Comparison of ENCODE assay signal across 18 cellular contexts in genomic region chr7:101860316-101861222, GRCh38. TPM values are rescaled to one million over a fixed set of nuclear protein-coding genes. Genes with fewer than 3 reads are reported as not detected.
A peak's percentile ranks its signal among the peaks of the same experiment; 100 is the strongest.
DNase-seq lines count a peak whose midpoint lies in the region; ATAC-seq and TF ChIP-seq lines count a peak whose summit lies in the region.
"Had no signal": no experiment of that assay in that cellular context is flagged by ENCODE, and none has a peak within 500 bp of the region (broad histone marks: within the 10 kb centered on the region; RNA-seq: fewer than 3 reads in every experiment).

No MANE protein-coding gene starts in this region.

- TF ChIP-seq CTCF in tibial nerve (IDR thresholded peaks at IDR 0.05) = no peak
- TF ChIP-seq CTCF in CD8-positive, alpha-beta T cell (IDR thresholded peaks at IDR 0.05) = no peak
- no peak for TF ChIP-seq CTCF in PC-9 (conservative IDR thresholded peaks at IDR 0.05)

- H3F3A ChIP-seq in PC-9 (ENCODE audit: insufficient read depth, low read depth) = peaks cover 16% of the 10 kb centered on the region

- H3K4me3 Mint-ChIP-seq in activated T-helper 17 cell treated with anti-CD3 and anti-CD28 coated beads, Interleukin-2, amount 50 U/mL, for 72 hours = no peak overlapping the region
- H3K4me3 Mint-ChIP-seq in memory B cell = peak overlapping the region; percentile 21
- no peak overlapping the region for H3K4me3 Mint-ChIP-seq in CD8-positive, alpha-beta T cell
- H3K4me3 Mint-ChIP-seq: stimulated activated naive CD8-positive, alpha-beta T cell treated with anti-CD3 and anti-CD28 coated beads, Interleukin-15, Interleukin-2, amounts not matched to agents 100 ng/mL and 50 ng/mL, for 24 hours had no signal

- ATAC-seq in activated T-helper 17 cell treated with anti-CD3 and anti-CD28 coated beads, Interleukin-2, amount 50 U/mL, for 72 hours (replicated peaks) = no peak
- no peak for ATAC-seq in memory B cell (ENCODE audit: low read depth)
- no peak for ATAC-seq in CD8-positive, alpha-beta T cell
- ATAC-seq: HepG2, right lobe of liver had no signal

- H3K27me3 Mint-ChIP-seq in activated T-helper 17 cell treated with anti-CD3 and anti-CD28 coated beads, Interleukin-2, amount 50 U/mL, for 72 hours = no peaks in the 10 kb centered on the region
- no peaks in the 10 kb centered on the region for H3K27me3 Mint-ChIP-seq in memory B cell
- H3K27me3 Mint-ChIP-seq in CD8-positive, alpha-beta T cell (ENCODE audit: low read depth) = no peaks in the 10 kb centered on the region
- H3K27me3 Mint-ChIP-seq: stimulated activated naive CD8-positive, alpha-beta T cell treated with anti-CD3 and anti-CD28 coated beads, Interleukin-15, Interleukin-2, amounts not matched to agents 100 ng/mL and 50 ng/mL, for 24 hours had no signal

- peak; percentile 31 for DNase-seq in activated effector memory CD4-positive, alpha-beta T cell treated with anti-CD3 and anti-CD28 coated beads, Interleukin-2, amount 50 U/mL, for 16 hours
- DNase-seq in activated effector memory CD4-positive, alpha-beta T cell treated with Interleukin-2 at 50 U/mL for 16 hours = no peak
- DNase-seq in memory B cell (ENCODE audit: low spot score in 2 of 2) (no peak), tibial nerve (ENCODE audit: low spot score in 2 of 2) (no peak), NCI-H345 (lab: John Stamatoyannopoulos, UW) (no peak), PC-9 (no peak)
- DNase-seq in CD8-positive, alpha-beta T cell = no peak
- DNase-seq: activated CD4-positive, alpha-beta T cell treated with anti-CD3 and anti-CD28 coated beads, Interleukin-2, amount 50 U/mL, for 1 hour; activated T-cell treated with anti-CD3 and anti-CD28 coated beads, Interleukin-2, amount 50 U/mL, for 48 hours; Calu3; NCI-H1092 treated with DMSO at 0.1 percent for 48 hours; NCI-H510A; right lobe of liver had no signal

- H3K4me3 ChIP-seq in tibial nerve = no peak overlapping the region
- no peak overlapping the region for H3K4me3 ChIP-seq in CD8-positive, alpha-beta T cell (ENCODE audit: low read depth, low read length)
- no peak overlapping the region for H3K4me3 ChIP-seq in PC-9
- H3K4me3 ChIP-seq: right lobe of liver had no signal

- no peaks in the 10 kb centered on the region for H3K9me3 Mint-ChIP-seq in activated T-helper 17 cell treated with anti-CD3 and anti-CD28 coated beads, Interleukin-2, amount 50 U/mL, for 72 hours
- no peaks in the 10 kb centered on the region for H3K9me3 Mint-ChIP-seq in memory B cell
- no peaks in the 10 kb centered on the region for H3K9me3 Mint-ChIP-seq in CD8-positive, alpha-beta T cell
- H3K9me3 Mint-ChIP-seq: stimulated activated naive CD8-positive, alpha-beta T cell treated with anti-CD3 and anti-CD28 coated beads, Interleukin-15, Interleukin-2, amounts not matched to agents 100 ng/mL and 50 ng/mL, for 24 hours had no signal

- H3K27ac ChIP-seq in tibial nerve (peak overlapping the region in 3 of 4 donors; percentile 55 to 90 (median 83)), PC-9 (no peak overlapping the region)
- no peak overlapping the region for H3K27ac ChIP-seq in CD8-positive, alpha-beta T cell (ENCODE audit: low read depth, low read length)
- H3K27ac ChIP-seq: 22Rv1, RWPE1 had no signal

- H3K79me2 ChIP-seq in PC-9 (ENCODE audit: low read depth) = peaks cover 41% of the 10 kb centered on the region

- no peak overlapping the region for H3K4me2 ChIP-seq in PC-9

- no peaks in the 10 kb centered on the region for H3K9me2 ChIP-seq in PC-9 (ENCODE audit: insufficient read depth)

- no peaks in the 10 kb centered on the region; the same call in 1 of the 2 replicates for H4K20me1 ChIP-seq in PC-9 (ENCODE audit: insufficient read depth)

- H3K27me3 ChIP-seq in tibial nerve (no peaks in the 10 kb centered on the region), PC-9 (ENCODE audit: insufficient read depth, low read depth) (no peaks in the 10 kb centered on the region)
- no peaks in the 10 kb centered on the region for H3K27me3 ChIP-seq in CD8-positive, alpha-beta T cell (ENCODE audit: insufficient read depth, low read length)
- H3K27me3 ChIP-seq: right lobe of liver had no signal

- peak overlapping the region; percentile 51 for H3K27ac Mint-ChIP-seq in activated T-helper 17 cell treated with anti-CD3 and anti-CD28 coated beads, Interleukin-2, amount 50 U/mL, for 72 hours
- peak overlapping the region; percentile 80 for H3K27ac Mint-ChIP-seq in memory B cell
- no peak overlapping the region for H3K27ac Mint-ChIP-seq in CD8-positive, alpha-beta T cell
- H3K27ac Mint-ChIP-seq: stimulated activated naive CD8-positive, alpha-beta T cell treated with anti-CD3 and anti-CD28 coated beads, Interleukin-15, Interleukin-2, amounts not matched to agents 100 ng/mL and 50 ng/mL, for 24 hours had no signal

- 85 to 86% methylated on average over 11 of the region's 11 CpGs for WGBS in tibial nerve, 2 donors

- peaks cover 5% of the 10 kb centered on the region for H3K4me1 Mint-ChIP-seq in activated T-helper 17 cell treated with anti-CD3 and anti-CD28 coated beads, Interleukin-2, amount 50 U/mL, for 72 hours
- peaks cover 40% of the 10 kb centered on the region for H3K4me1 Mint-ChIP-seq in memory B cell
- peaks cover 44% of the 10 kb centered on the region for H3K4me1 Mint-ChIP-seq in CD8-positive, alpha-beta T cell (ENCODE audit: low read depth)

- H3K4me1 ChIP-seq in tibial nerve (peaks cover 0 to 59% (median 28%) of the 10 kb centered on the region in 4 donors), PC-9 (replicated peaks; ENCODE audit: insufficient read depth) (peaks cover 16% of the 10 kb centered on the region)
- peaks cover 16% of the 10 kb centered on the region for H3K4me1 ChIP-seq in CD8-positive, alpha-beta T cell (ENCODE audit: insufficient read depth, low read length)

- CTCF ChIA-PET in CD8-positive, alpha-beta T cell (lab: Charles Lee) = no interaction called here
- CTCF ChIA-PET in PC-9 (lab: Charles Lee) = no interaction called here

- POLR2A ChIA-PET in CD8-positive, alpha-beta T cell (lab: Charles Lee) = no interaction called here
- POLR2A ChIA-PET in PC-9 (lab: Charles Lee; ENCODE audit: unreplicated experiment) = no interaction called here

- no peak overlapping the region for H2AFZ ChIP-seq in PC-9

- H3K9me3 ChIP-seq in tibial nerve (no peaks in the 10 kb centered on the region), PC-9 (ENCODE audit: insufficient read depth, low read depth) (no peaks in the 10 kb centered on the region)
- H3K9me3 ChIP-seq in CD8-positive, alpha-beta T cell (ENCODE audit: low read length) = no peaks in the 10 kb centered on the region
- H3K9me3 ChIP-seq: right lobe of liver had no signal

- intact Hi-C loops in CD8-positive, alpha-beta T cell (cut with DNase I, micrococcal nuclease) = no loop called here
- intact Hi-C loops in PC-9 (cut with micrococcal nuclease; ENCODE audit: unreplicated experiment) = no loop called here

- BruUV-seq in PC-9 (replicated peaks; lab: Mats Ljungman, UMichigan) = no TSS peak

- H3K36me3 ChIP-seq in tibial nerve (no peaks in the 10 kb centered on the region), PC-9 (ENCODE audit: low read depth) (no peaks in the 10 kb centered on the region)
- H3K36me3 ChIP-seq in CD8-positive, alpha-beta T cell (ENCODE audit: insufficient read depth, low read length) = no peaks in the 10 kb centered on the region
- H3K36me3 ChIP-seq: right lobe of liver had no signal

- no peak for TF ChIP-seq EP300 in tibial nerve (IDR thresholded peaks at IDR 0.05)

- TF ChIP-seq POLR2A in tibial nerve (IDR thresholded peaks at IDR 0.05) = no peak

- H3K36me3 Mint-ChIP-seq in activated T-helper 17 cell treated with anti-CD3 and anti-CD28 coated beads, Interleukin-2, amount 50 U/mL, for 72 hours (ENCODE audit: low read depth) = no peaks in the 10 kb centered on the region
- H3K36me3 Mint-ChIP-seq in memory B cell = peaks cover under 1% of the 10 kb centered on the region
- H3K36me3 Mint-ChIP-seq in CD8-positive, alpha-beta T cell = peaks cover 12% of the 10 kb centered on the region

RNA-seq across cellular contexts. Expression of gene CUX1, which starts 43.1 kb away (rescaled TPM):
- 10 to 100 TPM; 12.0 to 13.8 TPM for total RNA-seq in activated T-helper 17 cell treated with anti-CD3 and anti-CD28 coated beads, Interleukin-2, amount 50 U/mL, for 72 hours
- 100 to 1,000 TPM in 1 of 4 donors, 10 to 100 TPM in 3; 74.5 to 104 (median 84.3) TPM for total RNA-seq in tibial nerve
- 10 to 100 TPM; 40.3 to 41.0 TPM for total RNA-seq in CD8-positive, alpha-beta T cell
- total RNA-seq in PC-9 (2021) = 79.8 and 83.3 TPM in 2 replicates

Comparison
In these comparisons a context has a peak if more than half of its experiments do, and no peak if none do; other contexts are left out.
1. H3K27ac ChIP-seq: peak in tibial nerve (3 of 4); none in CD8-positive, alpha-beta T cell (single experiment) and PC-9 (single experiment).